Comparison of ENCODE assay signal across 13 cellular contexts in genomic region chr17:82881292-82881823, GRCh38. TPM values are rescaled to one million over a fixed set of nuclear protein-coding genes. Genes with fewer than 3 reads are reported as not detected.
DNase-seq lines count a peak whose midpoint lies in the region; ATAC-seq and TF ChIP-seq lines count a peak whose summit lies in the region.
"Had no signal": no experiment of that assay in that cellular context is flagged by ENCODE, and none has a peak within 500 bp of the region (broad histone marks: within the 10 kb centered on the region; RNA-seq: fewer than 3 reads in every experiment).

No MANE protein-coding gene starts in this region.

- H3K27ac Mint-ChIP-seq in Caco-2 (ENCODE audit: unreplicated experiment) (peak overlapping the region; percentile 94), nephron (peak overlapping the region; percentile 5 to 88 (median 77))
- H3K27ac Mint-ChIP-seq: HFFc6 had no signal

- peak overlapping the region; percentile 91 to 100 (median 98) for H3K4me2 ChIP-seq in BLaER1 treated with 17β-estradiol and CSF1 and Interleukin-3, amounts not matched to agents 10 nM and 100 nM

- DNase-seq in Caco-2 = no peak
- DNase-seq in cerebellar cortex (ENCODE audit: low spot score) = peak; percentile 26
- no peak for DNase-seq in HuH-7 (ENCODE audit: low spot score)
- no peak for DNase-seq in NCI-H748 (lab: John Stamatoyannopoulos, UW; ENCODE audit: unreplicated experiment)
- DNase-seq in kidney glomerular epithelial cell (lab: John Stamatoyannopoulos, UW) = no peak
- DNase-seq: GDM1, HFFc6 had no signal

- H3K9me3 Mint-ChIP-seq in Caco-2 (ENCODE audit: unreplicated experiment) (no peaks in the 10 kb centered on the region), nephron (no peaks in the 10 kb centered on the region)
- H3K9me3 Mint-ChIP-seq: activated T-helper 2 cell treated with anti-CD3 and anti-CD28 coated beads, Interferon-gamma antibody, Interleukin-2, Interleukin-4, amounts not matched to agents 10 μg/mL and 5 μg/mL and 100 μg/mL, durations not matched to agents 14 hours and 24 hours and 36 hours; HFFc6 had no signal

- peak overlapping the region; percentile 72 to 95 (median 78); a peak in 21 of 22 replicates for H3K27ac ChIP-seq in BLaER1 treated with 17β-estradiol and CSF1 and Interleukin-3, amounts not matched to agents 10 nM and 100 nM

- BruUV-seq in Caco-2 (replicated peaks; lab: Mats Ljungman, UMichigan) = no TSS peak

- H3K9ac ChIP-seq in BLaER1 treated with 17β-estradiol and CSF1 and Interleukin-3, amounts not matched to agents 10 nM and 100 nM = peak overlapping the region; percentile 55 to 86 (median 70); a peak in 19 of 22 replicates

- H3K27me3 Mint-ChIP-seq in Caco-2 (ENCODE audit: insufficient read depth, unreplicated experiment) (no peaks in the 10 kb centered on the region), nephron (ENCODE audit: low read depth) (peaks cover 4% of the 10 kb centered on the region)

- no peaks in the 10 kb centered on the region for H3K9me3 ChIP-seq in BLaER1 treated with 17β-estradiol and CSF1 and Interleukin-3, amounts not matched to agents 10 nM and 100 nM (replicated peaks in 1 of 11)
- H3K9me3 ChIP-seq in Caco-2 = no peaks in the 10 kb centered on the region
- H3K9me3 ChIP-seq: mucosa of descending colon had no signal

- H3K36me3 Mint-ChIP-seq in Caco-2 (ENCODE audit: insufficient read depth, unreplicated experiment) (peaks cover 36% of the 10 kb centered on the region), nephron (ENCODE audit: low read depth) (peaks cover 14% of the 10 kb centered on the region)

- POLR2A ChIA-PET in Caco-2 (lab: Charles Lee) = no interaction called here

- H3K4me1 Mint-ChIP-seq in Caco-2 (ENCODE audit: low read depth, unreplicated experiment) (peaks cover 55% of the 10 kb centered on the region), nephron (peaks cover 72% of the 10 kb centered on the region)

- peaks cover 0 to 6% (median 0%) of the 10 kb centered on the region in 11 experiments; a peak in 1 of 22 replicates for H3K36me3 ChIP-seq in BLaER1 treated with 17β-estradiol and CSF1 and Interleukin-3, amounts not matched to agents 10 nM and 100 nM
- no peaks in the 10 kb centered on the region; the same call in 1 of the 2 replicates for H3K36me3 ChIP-seq in Caco-2 (ENCODE audit: control insufficient read depth, insufficient read depth, low read length)

- H3K4me3 ChIP-seq in BLaER1 treated with 17β-estradiol and CSF1 and Interleukin-3, amounts not matched to agents 10 nM and 100 nM = peak overlapping the region in 4 of 10 experiments; percentile 2 to 32 (median 16); a peak in 4 of 20 replicates
- H3K4me3 ChIP-seq in Caco-2 (ENCODE audit: low read depth, low read length) = no peak overlapping the region
- H3K4me3 ChIP-seq: mucosa of descending colon had no signal

- CTCF ChIA-PET in Caco-2 (lab: Charles Lee) = interaction anchor here (1.0 to 1.4 kb wide), 2 partner anchors 32 to 100 kb away, joined by 6 to 7 read pairs; no protein-coding TSS in a partner anchor

- intact Hi-C loops in Caco-2 (cut with micrococcal nuclease; ENCODE audit: unreplicated experiment) = no loop called here

- TF ChIP-seq CTCF in Caco-2 (IDR thresholded peaks at IDR 0.05; ENCODE audit: insufficient read depth in 1 of 2, low read depth in 1 of 2, low read length in 1 of 2, severe bottlenecking in 1 of 2, unreplicated experiment in 1 of 2) (no peak), nephron (IDR thresholded peaks at IDR 0.05; ENCODE audit: unreplicated experiment in 3 of 3) (no peak)

- peaks cover 99 to 100% (median 100%) of the 10 kb centered on the region in 10 experiments for H3K4me1 ChIP-seq in BLaER1 treated with 17β-estradiol and CSF1 and Interleukin-3, amounts not matched to agents 10 nM and 100 nM
- H3K4me1 ChIP-seq in Caco-2 = peaks cover 40% of the 10 kb centered on the region

- H4K20me1 ChIP-seq in BLaER1 treated with 17β-estradiol and CSF1 and Interleukin-3, amounts not matched to agents 10 nM and 100 nM = peaks cover 0 to 100% (median 13%) of the 10 kb centered on the region in 11 experiments; a peak in 12 of 22 replicates

- ATAC-seq in GM19455 (IDR thresholded peaks at IDR 0.05; ENCODE audit: unreplicated experiment) = no peak

- H3K27me3 ChIP-seq in BLaER1 treated with 17β-estradiol and CSF1 and Interleukin-3, amounts not matched to agents 10 nM and 100 nM = peaks cover 0 to 15% (median 0%) of the 10 kb centered on the region in 11 experiments; a peak in 4 of 22 replicates
- H3K27me3 ChIP-seq in Caco-2 (replicated peaks; ENCODE audit: control insufficient read depth, insufficient read depth, low read length) = no peaks in the 10 kb centered on the region

- H3K4me3 Mint-ChIP-seq in Caco-2 (ENCODE audit: unreplicated experiment) (peak overlapping the region; percentile 3), nephron (no peak overlapping the region)
- H3K4me3 Mint-ChIP-seq: HFFc6 had no signal

RNA-seq across cellular contexts. Expression of gene ZNF750, which starts 41.5 kb away (rescaled TPM):
- total RNA-seq in Caco-2 (2022) = 0.14 and 0.19 TPM in 2 replicates
- total RNA-seq: activated T-helper 2 cell treated with anti-CD3 and anti-CD28 coated beads, Interferon-gamma antibody, Interleukin-2, Interleukin-4, amounts not matched to agents 10 μg/mL and 5 μg/mL and 100 μg/mL, durations not matched to agents 14 hours and 24 hours and 36 hours; cerebellum; HFFc6; mucosa of descending colon had no signal
